ENCODE assay signal across 9 cellular contexts in genomic region chr3:151328298-151329036, GRCh38. TPM values are rescaled to one million over a fixed set of nuclear protein-coding genes. Genes with fewer than 3 reads are reported as not detected.
DNase-seq lines count a peak whose midpoint lies in the region; ATAC-seq and TF ChIP-seq lines count a peak whose summit lies in the region.
"Had no signal": no experiment of that assay in that cellular context is flagged by ENCODE, and none has a peak within 500 bp of the region (broad histone marks: within the 10 kb centered on the region; RNA-seq: fewer than 3 reads in every experiment).

No MANE protein-coding gene starts in this region.

- no peaks in the 10 kb centered on the region for H3K36me3 ChIP-seq in sigmoid colon

- peaks cover 6% of the 10 kb centered on the region for H3K4me1 Mint-ChIP-seq in T-helper 1 cell treated with Interleukin-12 subunit alpha and Interleukin-12 subunit beta and Interleukin-4 antibody, amounts not matched to agents 30 μg/mL and 1 μg/mL, for 36 hours (ENCODE audit: low read depth)
- H3K4me1 Mint-ChIP-seq in stimulated activated naive B cell treated with anti-CD40 and anti-IgM and Interleukin-4, amounts not matched to agents 10 μg/mL and 1 μg/mL and 100 μg/mL, for 72 hours = peaks cover 2 to 8% of the 10 kb centered on the region in 2 donors

- no peak for TF ChIP-seq EP300 in sigmoid colon (IDR thresholded peaks at IDR 0.05)

- no peak overlapping the region for H3K27ac ChIP-seq in sigmoid colon

- H3K4me1 ChIP-seq in sigmoid colon = no peaks in the 10 kb centered on the region

- no peak overlapping the region for H3K27ac Mint-ChIP-seq in T-helper 1 cell treated with Interleukin-12 subunit alpha and Interleukin-12 subunit beta and Interleukin-4 antibody, amounts not matched to agents 30 μg/mL and 1 μg/mL, for 36 hours
- peak overlapping the region; percentile 1 for H3K27ac Mint-ChIP-seq in stimulated activated naive B cell treated with anti-CD40 and anti-IgM and Interleukin-4, amounts not matched to agents 10 μg/mL and 1 μg/mL and 100 μg/mL, for 72 hours
- H3K27ac Mint-ChIP-seq: CD4-positive, CD25-positive, alpha-beta regulatory T cell had no signal

- H3K4me3 ChIP-seq in fibroblast of pulmonary artery (replicated peaks; ENCODE audit: low read depth, low read length) (no peak overlapping the region), sigmoid colon (peak overlapping the region in 2 of 4 donors; percentile 19 to 24)

- TF ChIP-seq POLR2A in sigmoid colon (IDR thresholded peaks at IDR 0.05) = no peak

- no peaks in the 10 kb centered on the region for H3K9me3 Mint-ChIP-seq in T-helper 1 cell treated with Interleukin-12 subunit alpha and Interleukin-12 subunit beta and Interleukin-4 antibody, amounts not matched to agents 30 μg/mL and 1 μg/mL, for 36 hours
- no peaks in the 10 kb centered on the region for H3K9me3 Mint-ChIP-seq in stimulated activated naive B cell treated with anti-CD40 and anti-IgM and Interleukin-4, amounts not matched to agents 10 μg/mL and 1 μg/mL and 100 μg/mL, for 72 hours

- 28 to 35% methylated on average over 10 of the region's 10 CpGs for WGBS in sigmoid colon, 2 donors

- DNase-seq in activated T-cell treated with anti-CD3 and anti-CD28 coated beads, Interleukin-2, amount 50 U/mL, for 1 hour = peak; percentile 19
- DNase-seq in activated T-cell treated with anti-CD3 and anti-CD28 coated beads, Interleukin-2, amount 50 U/mL, for 48 hours = no peak
- peak; percentile 47 for DNase-seq in fibroblast of pulmonary artery (ENCODE audit: low read depth)
- no peak for DNase-seq in stimulated activated naive B cell treated with anti-CD40 and anti-IgM and Interleukin-4, amounts not matched to agents 10 μg/mL and 1 μg/mL and 100 μg/mL, for 72 hours
- DNase-seq in hippocampal formation (lab: John Stamatoyannopoulos, UW) = no peak
- no peak for DNase-seq in sigmoid colon
- no peak for DNase-seq in GM19238 (ENCODE audit: insufficient read length, low spot score)

- H3K4me3 Mint-ChIP-seq in T-helper 1 cell treated with Interleukin-12 subunit alpha and Interleukin-12 subunit beta and Interleukin-4 antibody, amounts not matched to agents 30 μg/mL and 1 μg/mL, for 36 hours = peak overlapping the region; percentile 9
- H3K4me3 Mint-ChIP-seq in stimulated activated naive B cell treated with anti-CD40 and anti-IgM and Interleukin-4, amounts not matched to agents 10 μg/mL and 1 μg/mL and 100 μg/mL, for 72 hours = peak overlapping the region; percentile 18 to 84

- peak; percentile 43 to 65 for ATAC-seq in stimulated activated naive B cell treated with anti-CD40 and anti-IgM and Interleukin-4, amounts not matched to agents 10 μg/mL and 1 μg/mL and 100 μg/mL, for 72 hours (replicated peaks)

- TF ChIP-seq CTCF in fibroblast of pulmonary artery (IDR thresholded peaks at IDR 0.05; ENCODE audit: low read length, missing control alignments) (no peak), sigmoid colon (IDR thresholded peaks at IDR 0.05) (no peak)

- no peaks in the 10 kb centered on the region for H3K36me3 Mint-ChIP-seq in T-helper 1 cell treated with Interleukin-12 subunit alpha and Interleukin-12 subunit beta and Interleukin-4 antibody, amounts not matched to agents 30 μg/mL and 1 μg/mL, for 36 hours (ENCODE audit: low read depth)
- no peaks in the 10 kb centered on the region for H3K36me3 Mint-ChIP-seq in stimulated activated naive B cell treated with anti-CD40 and anti-IgM and Interleukin-4, amounts not matched to agents 10 μg/mL and 1 μg/mL and 100 μg/mL, for 72 hours
- H3K36me3 Mint-ChIP-seq: CD4-positive, CD25-positive, alpha-beta regulatory T cell had no signal

- peaks cover 23% of the 10 kb centered on the region for H3K27me3 Mint-ChIP-seq in T-helper 1 cell treated with Interleukin-12 subunit alpha and Interleukin-12 subunit beta and Interleukin-4 antibody, amounts not matched to agents 30 μg/mL and 1 μg/mL, for 36 hours (ENCODE audit: low read depth)
- H3K27me3 Mint-ChIP-seq in stimulated activated naive B cell treated with anti-CD40 and anti-IgM and Interleukin-4, amounts not matched to agents 10 μg/mL and 1 μg/mL and 100 μg/mL, for 72 hours = no peaks in the 10 kb centered on the region

- intact Hi-C loops in sigmoid colon (cut with DNase I) = loop anchor here (5.0 kb wide), 1 partner anchor 161 kb away; no protein-coding TSS in a partner anchor

- H3K27me3 ChIP-seq in sigmoid colon = no peaks in the 10 kb centered on the region

- no peaks in the 10 kb centered on the region for H3K9me3 ChIP-seq in sigmoid colon

RNA-seq across cellular contexts. Expression of gene P2RY13, which starts 0.9 kb away (rescaled TPM):
- total RNA-seq in sigmoid colon = 1 to 10 TPM in 2 of 4 donors, under 1 TPM in 2; 0.28 to 2.3 (median 1.3) TPM
- polyA plus RNA-seq in sigmoid colon = 1 to 10 TPM in 2 of 3 donors, under 1 TPM in 1; 0.60 to 3.9 (median 3.0) TPM
- total RNA-seq: CD4-positive, CD25-positive, alpha-beta regulatory T cell had no signal

RNA-seq across cellular contexts. Expression of gene GPR87, which starts 11.8 kb away (rescaled TPM):
- not detected for total RNA-seq in sigmoid colon
- polyA plus RNA-seq in sigmoid colon = under 1 TPM in 1 of 3 donors, not detected in 2; 0.07 TPM
- total RNA-seq: CD4-positive, CD25-positive, alpha-beta regulatory T cell had no signal
- polyA plus RNA-seq: CD4-positive, CD25-positive, alpha-beta regulatory T cell had no signal

RNA-seq across cellular contexts. Expression of gene P2RY14, which starts 50.1 kb away (rescaled TPM):
- total RNA-seq in sigmoid colon = 10 to 100 TPM in 2 of 4 donors, 1 to 10 TPM in 2; 6.5 to 26.7 (median 14.9) TPM
- 1 to 10 TPM; 2.5 to 4.2 (median 3.4) TPM for polyA plus RNA-seq in sigmoid colon

RNA-seq across cellular contexts. Expression of gene P2RY12, which starts 56.1 kb away (rescaled TPM):
- total RNA-seq in sigmoid colon = 1 to 10 TPM; 1.7 to 9.3 (median 4.6) TPM
- 1 to 10 TPM in 2 of 3 donors, under 1 TPM in 1; 0.60 to 2.1 (median 1.5) TPM for polyA plus RNA-seq in sigmoid colon
- polyA plus RNA-seq: CD4-positive, CD25-positive, alpha-beta regulatory T cell had no signal

Comparison
In these comparisons a context has a peak if more than half of its experiments do, and no peak if none do; other contexts are left out.
1. DNase-seq: peak in activated T-cell treated with anti-CD3 and anti-CD28 coated beads, Interleukin-2, amount 50 U/mL, for 1 hour (single experiment) and fibroblast of pulmonary artery (single experiment); none in activated T-cell treated with anti-CD3 and anti-CD28 coated beads, Interleukin-2, amount 50 U/mL, for 48 hours (0 of 2), stimulated activated naive B cell treated with anti-CD40 and anti-IgM and Interleukin-4, amounts not matched to agents 10 μg/mL and 1 μg/mL and 100 μg/mL, for 72 hours (single experiment), hippocampal formation (0 of 2), sigmoid colon (single experiment) and GM19238 (single experiment).